In genomic region chr11:130071211-130071712, GRCh38 we compare ENCODE assay signal across 8 cellular contexts. TPM values are rescaled to one million over a fixed set of nuclear protein-coding genes. Genes with fewer than 3 reads are reported as not detected.
DNase-seq lines count a peak whose midpoint lies in the region; ATAC-seq and TF ChIP-seq lines count a peak whose summit lies in the region.

No MANE protein-coding gene starts in this region.

- peaks cover 26% of the 10 kb centered on the region for H3K4me1 Mint-ChIP-seq in GM23338

- POLR2A ChIA-PET in A673 (lab: Charles Lee; ENCODE audit: low non-redundant PET), result interaction anchor here (0.7 kb wide), 1 partner anchor 45 kb away, joined by 10 read pairs; no protein-coding TSS in a partner anchor

- TF ChIP-seq POLR2A in gastroesophageal sphincter (IDR thresholded peaks at IDR 0.05) (no peak), sigmoid colon (IDR thresholded peaks at IDR 0.05) (no peak)

- TSS peak; percentile 42 for BruUV-seq in A673 (replicated peaks; lab: Mats Ljungman, UMichigan)

- H3K36me3 ChIP-seq in A673 (ENCODE audit: insufficient read depth, low read length, poor library complexity, severe bottlenecking), result no peaks in the 10 kb centered on the region
- no peaks in the 10 kb centered on the region for H3K36me3 ChIP-seq in GM23338 (ENCODE audit: insufficient read depth)
- no peaks in the 10 kb centered on the region for H3K36me3 ChIP-seq in gastroesophageal sphincter
- H3K36me3 ChIP-seq in sigmoid colon, result no peaks in the 10 kb centered on the region

- no peak overlapping the region for H2AFZ ChIP-seq in GM23338

- H3K9me3 ChIP-seq in A673 (ENCODE audit: low read depth, low read length, poor library complexity, severe bottlenecking) (no peaks in the 10 kb centered on the region), gastroesophageal sphincter (no peaks in the 10 kb centered on the region), sigmoid colon (no peaks in the 10 kb centered on the region)

- H3K27ac ChIP-seq in A673 (ENCODE audit: low read depth, low read length, poor library complexity, severe bottlenecking), result no peak overlapping the region
- no peak overlapping the region for H3K27ac ChIP-seq in GM23338 (ENCODE audit: low read depth)
- H3K27ac ChIP-seq in VCaP, result peak overlapping the region; percentile 98
- peak overlapping the region; percentile 83 to 97 (median 95) for H3K27ac ChIP-seq in gastroesophageal sphincter
- peak overlapping the region; percentile 94 to 99 (median 97) for H3K27ac ChIP-seq in sigmoid colon

- no peaks in the 10 kb centered on the region for H3K9me3 Mint-ChIP-seq in GM23338

- CTCF ChIA-PET in A673 (lab: Charles Lee), result interaction anchor here (0.6 to 0.9 kb wide), 3 partner anchors 61 to 106 kb away, joined by 3 to 10 read pairs (median 4); no protein-coding TSS in a partner anchor

- TF ChIP-seq CTCF in A673 (conservative IDR thresholded peaks at IDR 0.05; ENCODE audit: low read depth, low read length), result no peak
- no peak for TF ChIP-seq CTCF in GM23338 (conservative IDR thresholded peaks at IDR 0.05; ENCODE audit: low read depth in 2 of 2)
- TF ChIP-seq CTCF in VCaP (conservative IDR thresholded peaks at IDR 0.05), result no peak
- no peak for TF ChIP-seq CTCF in gastroesophageal sphincter (IDR thresholded peaks at IDR 0.05)
- no peak for TF ChIP-seq CTCF in sigmoid colon (IDR thresholded peaks at IDR 0.05)
- no peak for TF ChIP-seq CTCF in GM20000 (IDR thresholded peaks at IDR 0.05; ENCODE audit: extremely low read depth, missing control alignments)

- H3K9me2 ChIP-seq in GM23338 (ENCODE audit: insufficient read depth), result no peaks in the 10 kb centered on the region

- H3K4me2 ChIP-seq in GM23338, result peak overlapping the region; percentile 95

- DNase-seq in A673 (ENCODE audit: low spot score), result no peak
- DNase-seq in GM23338 (ENCODE audit: low spot score), result no peak
- no peak for DNase-seq in sigmoid colon
- DNase-seq in GM20000 (ENCODE audit: low spot score), result no peak

- peaks cover 28% of the 10 kb centered on the region for H3K27me3 Mint-ChIP-seq in GM23338 (ENCODE audit: insufficient read depth, low read depth, poor library complexity)

- H3K27me3 ChIP-seq in A673 (replicated peaks; ENCODE audit: insufficient read depth, low read depth, low read length, poor library complexity) (no peaks in the 10 kb centered on the region), GM23338 (ENCODE audit: insufficient read depth) (peaks cover 36% of the 10 kb centered on the region), gastroesophageal sphincter (no peaks in the 10 kb centered on the region), sigmoid colon (no peaks in the 10 kb centered on the region)

- intact Hi-C loops in A673 (cut with micrococcal nuclease; ENCODE audit: unreplicated experiment) (no loop called here), sigmoid colon (cut with DNase I) (loop anchor here (2.0 to 10.0 kb wide), 3 partner anchors 62 to 334 kb away; no protein-coding TSS in a partner anchor)

- H3K4me1 ChIP-seq in A673 (ENCODE audit: insufficient read depth, low read length, poor library complexity, severe bottlenecking) (peaks cover 15% of the 10 kb centered on the region), GM23338 (ENCODE audit: insufficient read depth) (peaks cover 28% of the 10 kb centered on the region), gastroesophageal sphincter (peaks cover 0 to 50% (median 14%) of the 10 kb centered on the region in 3 donors), sigmoid colon (peaks cover 0 to 32% (median 19%) of the 10 kb centered on the region in 4 donors)

- H3K27ac Mint-ChIP-seq in GM23338, result no peak overlapping the region

- H3K79me2 ChIP-seq in GM23338 (replicated peaks; ENCODE audit: insufficient read depth), result peaks cover 58% of the 10 kb centered on the region

- H4K20me1 ChIP-seq in GM23338 (replicated peaks; ENCODE audit: insufficient read depth), result peaks cover 36% of the 10 kb centered on the region

- H3K4me3 ChIP-seq in A673 (ENCODE audit: low read depth, low read length, poor library complexity, severe bottlenecking) (peak overlapping the region; percentile 91), GM23338 (peak overlapping the region; percentile 74), gastroesophageal sphincter (peak overlapping the region; percentile 87 to 97), sigmoid colon (peak overlapping the region; percentile 78 to 96 (median 86))

- TF ChIP-seq EP300 in gastroesophageal sphincter (IDR thresholded peaks at IDR 0.05), result no peak
- no peak for TF ChIP-seq EP300 in sigmoid colon (IDR thresholded peaks at IDR 0.05)

- no peaks in the 10 kb centered on the region; the same call in 1 of the 2 replicates for H3F3A ChIP-seq in GM23338 (replicated peaks; ENCODE audit: low read depth)

- ATAC-seq in GM23338, result no peak
- no peak for ATAC-seq in gastroesophageal sphincter
- no peak for ATAC-seq in GM21447 (IDR thresholded peaks at IDR 0.05; ENCODE audit: unreplicated experiment)
- no peak for ATAC-seq in GM21723 (IDR thresholded peaks at IDR 0.05; ENCODE audit: unreplicated experiment)

- 9 to 20% methylated on average over 11 of the region's 11 CpGs for WGBS in gastroesophageal sphincter (ENCODE audit: low coverage in 1 of 2), 2 donors
- 17 to 43% methylated on average over 11 of the region's 11 CpGs for WGBS in sigmoid colon, 2 donors

- H3K36me3 Mint-ChIP-seq in GM23338 (ENCODE audit: low read depth), result no peaks in the 10 kb centered on the region; the same call in 1 of the 3 replicates

- H3K4me3 Mint-ChIP-seq in GM23338, result peak overlapping the region; percentile 87

TF ChIP-seq in GM23338, 12 proteins besides CTCF, POLR2A, EP300 and RAD21:
- TF ChIP-seq REST (IDR thresholded peaks at IDR 0.05; ENCODE audit: unreplicated experiment) (no peak), CREB1 (CRISPR knock-in tag; IDR thresholded peaks at IDR 0.05; ENCODE audit: low read depth) (no peak), NANOG (IDR thresholded peaks at IDR 0.05; ENCODE audit: borderline replicate concordance) (no peak), ZNF114 (CRISPR knock-in tag; IDR thresholded peaks at IDR 0.05) (no peak), JUNB (IDR thresholded peaks at IDR 0.05; ENCODE audit: unreplicated experiment) (no peak), ETS1 (IDR thresholded peaks at IDR 0.05) (no peak), ZNF331 (CRISPR knock-in tag; IDR thresholded peaks at IDR 0.05; ENCODE audit: low read depth) (no peak)

RNA-seq across cellular contexts. Expression of gene APLP2, which starts 1.6 kb away (rescaled TPM):
- total RNA-seq in A673 (2021), result 175 and 181 TPM in 2 replicates
- 291 and 322 TPM in 2 replicates for total RNA-seq in GM23338 (2014; rRNA removed; shearing (Covaris generic))
- 312 and 362 TPM in 2 replicates for polyA plus RNA-seq in GM23338 (2016; fragmentation: Nextera tagmentation; extraction: Ambion mirVana)
- 100 to 1,000 TPM; 386 to 533 (median 452) TPM for total RNA-seq in gastroesophageal sphincter
- total RNA-seq in sigmoid colon, result 100 to 1,000 TPM; 247 to 276 (median 256) TPM
- polyA plus RNA-seq in sigmoid colon, result 100 to 1,000 TPM in 2 of 3 donors, 10 to 100 TPM in 1; 39.0 to 193 (median 106) TPM

Comparison
In these comparisons a context has a peak if more than half of its experiments do, and no peak if none do; other contexts are left out.
1. H3K27ac ChIP-seq: peak in VCaP (single experiment), gastroesophageal sphincter (4 of 4) and sigmoid colon (4 of 4); none in A673 (single experiment) and GM23338 (single experiment).
2. Peak in every context shown above with its lines, with median percentiles within 50 percentile points of each other: H3K4me3 ChIP-seq.